In the genomic region with DNA sequence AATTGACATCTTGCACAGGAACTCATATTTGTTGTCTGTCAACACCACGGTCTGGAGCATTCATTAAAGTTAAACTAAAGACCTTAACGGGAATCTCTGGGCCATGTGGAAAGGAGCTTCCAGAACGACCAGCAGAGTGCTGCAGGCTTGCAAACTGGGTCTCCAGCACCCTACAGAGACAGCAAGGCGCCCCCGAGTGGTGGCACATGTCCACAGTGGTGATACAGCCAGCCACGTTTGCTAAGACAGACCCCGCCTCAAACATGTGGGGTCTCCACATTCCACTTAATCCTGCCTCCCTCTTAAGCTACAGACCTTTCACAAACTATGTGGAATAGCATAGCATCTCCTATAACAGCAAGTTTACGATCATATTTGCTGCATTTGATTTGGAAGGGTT, we compare ENCODE assay signal across 15 cellular contexts.
DNase-seq lines count a peak whose midpoint lies in the region; ATAC-seq and TF ChIP-seq lines count a peak whose summit lies in the region.
"Had no signal": no experiment of that assay in that cellular context is flagged by ENCODE, and none has a peak within 500 bp of the region (broad histone marks: within the 10 kb centered on the region; RNA-seq: fewer than 3 reads in every experiment).

No MANE protein-coding gene starts in this region.

- H3K9ac ChIP-seq in OCI-LY1 (ENCODE audit: low read length): no peak overlapping the region

- H3K27me3 Mint-ChIP-seq in glutamatergic neuron (ENCODE audit: unreplicated experiment): no peaks in the 10 kb centered on the region

- TF ChIP-seq CTCF in C4-2B (conservative IDR thresholded peaks at IDR 0.05): peak; percentile 30
- peak; percentile 23 for TF ChIP-seq CTCF in GM12873 (IDR thresholded peaks at IDR 0.05; ENCODE audit: insufficient read depth, low read depth, low read length, missing control alignments)
- peak; percentile 39; the same call in 1 of the 2 replicates for TF ChIP-seq CTCF in OCI-LY1 (IDR thresholded peaks at IDR 0.05; ENCODE audit: low read length)
- TF ChIP-seq CTCF in glutamatergic neuron (IDR thresholded peaks at IDR 0.05; ENCODE audit: partially characterized antibody, unreplicated experiment): peak; percentile 42

- 0 out of 2 replicates have a peak, but pooled peaks cover 4% of the 10 kb centered on the region for H3K27me3 ChIP-seq in OCI-LY1 (ENCODE audit: insufficient read depth, low read length)
- H3K27me3 ChIP-seq: body of pancreas had no signal

- no peak overlapping the region for H3K4me3 ChIP-seq in OCI-LY1 (ENCODE audit: low read depth, low read length, poor library complexity, severe bottlenecking)
- H3K4me3 ChIP-seq: body of pancreas, GM12878, hepatocyte, lung had no signal

- no peaks in the 10 kb centered on the region for H3K36me3 ChIP-seq in OCI-LY1 (ENCODE audit: insufficient read depth, low read length)

- H3K4me1 Mint-ChIP-seq in glutamatergic neuron (ENCODE audit: low read depth, unreplicated experiment): peaks cover 7% of the 10 kb centered on the region

- no peaks in the 10 kb centered on the region for H3F3A ChIP-seq in OCI-LY1 (ENCODE audit: insufficient read depth, low read length)

- H3K27ac Mint-ChIP-seq in glutamatergic neuron (ENCODE audit: unreplicated experiment): no peak overlapping the region

- peaks cover 6% of the 10 kb centered on the region for H3K9me3 Mint-ChIP-seq in glutamatergic neuron (ENCODE audit: unreplicated experiment)

- no peaks in the 10 kb centered on the region for H3K36me3 Mint-ChIP-seq in glutamatergic neuron (ENCODE audit: unreplicated experiment)

- H3K4me1 ChIP-seq in OCI-LY1 (ENCODE audit: insufficient read depth, low read length, severe bottlenecking): no peaks in the 10 kb centered on the region

- no peak overlapping the region for H2AFZ ChIP-seq in OCI-LY1 (ENCODE audit: low read length)
- H2AFZ ChIP-seq: hepatocyte had no signal

- H3K79me2 ChIP-seq in OCI-LY1 (ENCODE audit: insufficient read depth, low read length): no peaks in the 10 kb centered on the region
- H3K79me2 ChIP-seq: hepatocyte had no signal

- H3K27ac ChIP-seq in C4-2B: no peak overlapping the region
- H3K27ac ChIP-seq in OCI-LY1 (ENCODE audit: low read depth, low read length, poor library complexity, severe bottlenecking): no peak overlapping the region
- H3K27ac ChIP-seq: body of pancreas, hepatocyte had no signal

- DNase-seq in glutamatergic neuron (peak; percentile 59), NCI-H146 treated with DMSO at 0.1 percent for 48 hours (lab: John Stamatoyannopoulos, UW; ENCODE audit: unreplicated experiment) (no peak), activated gamma-delta T cell (lab: John Stamatoyannopoulos, UW) (no peak)
- DNase-seq: activated CD4-positive, alpha-beta T cell treated with anti-CD3 and anti-CD28 coated beads for 4 hours; NCI-H774; trophoblast cell had no signal

- H3K4me3 Mint-ChIP-seq in glutamatergic neuron (ENCODE audit: unreplicated experiment): no peak overlapping the region

- H3K9me2 ChIP-seq in OCI-LY1 (ENCODE audit: low read depth, low read length): no peaks in the 10 kb centered on the region

- H4K20me1 ChIP-seq in OCI-LY1 (ENCODE audit: insufficient read depth, low read length): no peaks in the 10 kb centered on the region

- no peak overlapping the region for H3K4me2 ChIP-seq in OCI-LY1 (ENCODE audit: low read length)
- H3K4me2 ChIP-seq: hepatocyte had no signal

- ATAC-seq in HG03469 (IDR thresholded peaks at IDR 0.05; ENCODE audit: unreplicated experiment) (no peak), GM19351 (IDR thresholded peaks at IDR 0.05; ENCODE audit: unreplicated experiment) (no peak)
- ATAC-seq: body of pancreas, GM12878 had no signal

- no peaks in the 10 kb centered on the region for H3K9me3 ChIP-seq in OCI-LY1 (ENCODE audit: low read length)
- H3K9me3 ChIP-seq: body of pancreas had no signal
